12 cellular contexts compared by ENCODE assay signal in the genomic region with DNA sequence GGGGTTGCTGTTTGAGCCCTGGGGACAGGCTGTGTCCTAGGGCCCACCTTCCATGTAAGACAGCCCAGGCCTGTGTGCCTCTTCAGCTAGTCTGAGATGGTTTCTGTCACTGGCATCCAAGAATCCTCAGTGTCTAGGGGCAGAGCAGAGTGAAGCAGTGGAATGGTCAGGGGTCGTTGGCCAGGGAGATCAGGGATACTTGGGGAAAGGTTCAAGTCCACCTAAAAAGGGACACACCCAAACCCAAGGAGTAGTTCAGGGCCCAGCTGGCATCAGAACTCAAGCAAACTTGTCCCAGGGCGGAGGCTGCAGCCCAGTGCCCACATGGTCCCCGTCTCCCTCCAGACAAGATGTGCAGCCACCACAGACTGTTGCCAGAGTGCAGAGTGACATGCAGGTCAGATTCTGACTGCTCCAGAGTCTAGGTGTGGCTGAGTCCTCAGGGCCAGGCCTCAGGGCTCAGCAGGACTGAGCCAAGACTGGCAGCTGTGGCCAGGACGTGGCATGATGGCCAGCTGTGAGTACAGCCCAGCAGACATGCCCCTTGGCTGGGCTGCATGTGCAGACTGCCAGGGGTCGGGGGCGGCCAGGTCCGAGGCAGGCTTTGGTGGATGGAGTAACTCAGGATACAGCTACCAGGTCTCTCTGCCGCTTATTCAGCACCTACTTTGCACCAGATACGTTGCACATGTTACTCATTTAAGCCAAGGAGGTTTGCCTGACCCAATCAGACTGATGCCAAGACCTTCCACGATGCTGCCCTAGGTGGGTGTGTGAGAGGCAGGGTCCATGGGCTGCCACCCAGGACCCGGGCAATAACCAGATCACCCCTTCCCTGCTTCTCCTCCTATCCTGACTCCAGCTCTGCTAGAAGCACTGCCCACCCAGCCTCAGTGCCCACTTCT.
DNase-seq lines count a peak whose midpoint lies in the region; ATAC-seq and TF ChIP-seq lines count a peak whose summit lies in the region.
"Had no signal": no experiment of that assay in that cellular context is flagged by ENCODE, and none has a peak within 500 bp of the region (broad histone marks: within the 10 kb centered on the region; RNA-seq: fewer than 3 reads in every experiment).

No MANE protein-coding gene starts in this region.

- peak overlapping the region in 5 of 7 donors; percentile 36 to 66 (median 43) for H3K27ac Mint-ChIP-seq in CD4-positive, alpha-beta memory T cell
- peak overlapping the region; percentile 67 for H3K27ac Mint-ChIP-seq in activated T-helper 1 cell treated with anti-CD3 and anti-CD28 coated beads, Interleukin-12 subunit alpha, Interleukin-12 subunit beta, Interleukin-2, Interleukin-4 antibody, amounts not matched to agents 30 ng/mL and 10 ng/mL and 1 ng/mL, durations not matched to agents 14 hours and 24 hours and 36 hours

- H3K4me1 ChIP-seq in CD4-positive, alpha-beta memory T cell (ENCODE audit: insufficient read depth, low read length), result peaks cover 44% of the 10 kb centered on the region
- H3K4me1 ChIP-seq in gastrocnemius medialis, result peaks cover 37 to 44% of the 10 kb centered on the region in 2 donors
- peaks cover 11% of the 10 kb centered on the region for H3K4me1 ChIP-seq in effector memory CD4-positive, alpha-beta T cell (ENCODE audit: control insufficient read depth, insufficient read depth, low read length, poor library complexity, severe bottlenecking)
- H3K4me1 ChIP-seq: BE2C had no signal

- H3K4me3 ChIP-seq in CD4-positive, alpha-beta memory T cell (ENCODE audit: low read length in 2 of 2), result no peak overlapping the region
- no peak overlapping the region for H3K4me3 ChIP-seq in gastrocnemius medialis
- no peak overlapping the region for H3K4me3 ChIP-seq in effector memory CD4-positive, alpha-beta T cell (ENCODE audit: insufficient read depth, low read depth, low read length, poor library complexity, severe bottlenecking)

- intact Hi-C loops in CD4-positive, alpha-beta memory T cell (cut with micrococcal nuclease), result no loop called here
- intact Hi-C loops in activated T-helper 1 cell treated with anti-CD3 and anti-CD28 coated beads, Interleukin-12 subunit alpha, Interleukin-12 subunit beta, Interleukin-2, Interleukin-4 antibody, amounts not matched to agents 30 ng/mL and 10 ng/mL and 1 ng/mL, durations not matched to agents 14 hours and 24 hours and 36 hours (cut with micrococcal nuclease), result loop anchor here (5.0 kb wide), 1 partner anchor 368 kb away; no protein-coding TSS in a partner anchor
- intact Hi-C loops in left ventricle myocardium superior (cut with micrococcal nuclease), result no loop called here
- intact Hi-C loops in gastrocnemius medialis (cut with DNase I; ENCODE audit: low total_unique reads), result no loop called here

- ATAC-seq in left ventricle myocardium superior, result peak; percentile 25
- ATAC-seq in gastrocnemius medialis, result no peak

- H3K9me3 ChIP-seq in CD4-positive, alpha-beta memory T cell (ENCODE audit: control insufficient read depth in 1 of 2, low read length in 2 of 2), result no peaks in the 10 kb centered on the region
- H3K9me3 ChIP-seq in gastrocnemius medialis, result no peaks in the 10 kb centered on the region
- no peaks in the 10 kb centered on the region for H3K9me3 ChIP-seq in effector memory CD4-positive, alpha-beta T cell (ENCODE audit: control insufficient read depth, low read length)
- H3K9me3 ChIP-seq: BE2C had no signal

- H3K27me3 ChIP-seq in CD4-positive, alpha-beta memory T cell (ENCODE audit: insufficient read depth, low read length), result no peaks in the 10 kb centered on the region
- no peaks in the 10 kb centered on the region for H3K27me3 ChIP-seq in gastrocnemius medialis
- no peaks in the 10 kb centered on the region for H3K27me3 ChIP-seq in effector memory CD4-positive, alpha-beta T cell (replicated peaks; ENCODE audit: control insufficient read depth, insufficient read depth, low read length, poor library complexity, severe bottlenecking)
- H3K27me3 ChIP-seq: BE2C had no signal

- H3K36me3 Mint-ChIP-seq in CD4-positive, alpha-beta memory T cell, result no peaks in the 10 kb centered on the region
- peaks cover 6% of the 10 kb centered on the region for H3K36me3 Mint-ChIP-seq in activated T-helper 1 cell treated with anti-CD3 and anti-CD28 coated beads, Interleukin-12 subunit alpha, Interleukin-12 subunit beta, Interleukin-2, Interleukin-4 antibody, amounts not matched to agents 30 ng/mL and 10 ng/mL and 1 ng/mL, durations not matched to agents 14 hours and 24 hours and 36 hours (ENCODE audit: low read depth)

- no peak overlapping the region for H3K4me3 Mint-ChIP-seq in CD4-positive, alpha-beta memory T cell
- no peak overlapping the region for H3K4me3 Mint-ChIP-seq in activated T-helper 1 cell treated with anti-CD3 and anti-CD28 coated beads, Interleukin-12 subunit alpha, Interleukin-12 subunit beta, Interleukin-2, Interleukin-4 antibody, amounts not matched to agents 30 ng/mL and 10 ng/mL and 1 ng/mL, durations not matched to agents 14 hours and 24 hours and 36 hours

- H3K9me3 Mint-ChIP-seq in CD4-positive, alpha-beta memory T cell, result peaks cover 0 to 2% (median 0%) of the 10 kb centered on the region in 8 donors
- no peaks in the 10 kb centered on the region for H3K9me3 Mint-ChIP-seq in activated T-helper 1 cell treated with anti-CD3 and anti-CD28 coated beads, Interleukin-12 subunit alpha, Interleukin-12 subunit beta, Interleukin-2, Interleukin-4 antibody, amounts not matched to agents 30 ng/mL and 10 ng/mL and 1 ng/mL, durations not matched to agents 14 hours and 24 hours and 36 hours

- POLR2A ChIA-PET in CD4-positive, alpha-beta memory T cell (lab: Charles Lee; ENCODE audit: partially characterized antibody), result interaction anchor here (0.9 to 3.4 kb wide), 2 partner anchors 11 to 146 kb away, joined by 4 to 11 read pairs; no protein-coding TSS in a partner anchor

- no peak for TF ChIP-seq POLR2A in gastrocnemius medialis (IDR thresholded peaks at IDR 0.05)

- no peak for TF ChIP-seq CTCF in gastrocnemius medialis (IDR thresholded peaks at IDR 0.05 in 4 of 5, conservative IDR thresholded peaks at IDR 0.05 in 1 of 5)

- no peak overlapping the region for H3K27ac ChIP-seq in CD4-positive, alpha-beta memory T cell (ENCODE audit: low read depth, low read length)
- H3K27ac ChIP-seq in gastrocnemius medialis, result peak overlapping the region in 3 of 4 donors; percentile 68 to 81 (median 76)
- no peak overlapping the region for H3K27ac ChIP-seq in effector memory CD4-positive, alpha-beta T cell (ENCODE audit: insufficient read depth, low read length, poor library complexity, severe bottlenecking)

- no peaks in the 10 kb centered on the region for H3K27me3 Mint-ChIP-seq in CD4-positive, alpha-beta memory T cell
- no peaks in the 10 kb centered on the region for H3K27me3 Mint-ChIP-seq in activated T-helper 1 cell treated with anti-CD3 and anti-CD28 coated beads, Interleukin-12 subunit alpha, Interleukin-12 subunit beta, Interleukin-2, Interleukin-4 antibody, amounts not matched to agents 30 ng/mL and 10 ng/mL and 1 ng/mL, durations not matched to agents 14 hours and 24 hours and 36 hours (ENCODE audit: insufficient read depth)

- no peaks in the 10 kb centered on the region for H3K36me3 ChIP-seq in CD4-positive, alpha-beta memory T cell (ENCODE audit: insufficient read depth, low read length)
- H3K36me3 ChIP-seq in gastrocnemius medialis, result no peaks in the 10 kb centered on the region
- H3K36me3 ChIP-seq in effector memory CD4-positive, alpha-beta T cell (ENCODE audit: control insufficient read depth, insufficient read depth, low read length), result no peaks in the 10 kb centered on the region
- H3K36me3 ChIP-seq: BE2C had no signal

- no peak for DNase-seq in CD4-positive, alpha-beta memory T cell
- no peak for DNase-seq in activated T-helper 1 cell treated with anti-CD3 and anti-CD28 coated beads, Interleukin-12 subunit alpha, Interleukin-12 subunit beta, Interleukin-2, Interleukin-4 antibody, amounts not matched to agents 30 ng/mL and 10 ng/mL and 1 ng/mL, durations not matched to agents 14 hours and 24 hours and 36 hours (ENCODE audit: low spot score)
- DNase-seq in left ventricle myocardium superior, result no peak
- DNase-seq in gastrocnemius medialis, result peak in 1 of 2 donors; percentile 40
- DNase-seq in COLO668 (lab: John Stamatoyannopoulos, UW; ENCODE audit: unreplicated experiment), result no peak
- DNase-seq in effector memory CD4-positive, alpha-beta T cell, result no peak
- no peak for DNase-seq in NCI-H1092 treated with DMSO at 0.1 percent for 48 hours (lab: John Stamatoyannopoulos, UW)
- DNase-seq in GM03348 (ENCODE audit: low spot score), result no peak
- DNase-seq: BE2C; OCI-M1; stimulated activated CD4-positive, alpha-beta T cell treated with anti-CD3 and anti-CD28 coated beads, Interleukin-4, amount 100 ng/mL, for 24 hours; T-helper 2 cell had no signal

- peaks cover 21 to 57% (median 40%) of the 10 kb centered on the region in 4 donors for H3K4me1 Mint-ChIP-seq in CD4-positive, alpha-beta memory T cell
- H3K4me1 Mint-ChIP-seq in activated T-helper 1 cell treated with anti-CD3 and anti-CD28 coated beads, Interleukin-12 subunit alpha, Interleukin-12 subunit beta, Interleukin-2, Interleukin-4 antibody, amounts not matched to agents 30 ng/mL and 10 ng/mL and 1 ng/mL, durations not matched to agents 14 hours and 24 hours and 36 hours (ENCODE audit: low read depth), result peaks cover 84% of the 10 kb centered on the region

- in situ Hi-C loops in gastrocnemius medialis (cut with MboI; ENCODE audit: low sequenced_read_pairs in 4 of 4), result no loop called here

- CTCF ChIA-PET in CD4-positive, alpha-beta memory T cell (lab: Charles Lee; ENCODE audit: partially characterized antibody), result interaction anchor here (1.0 kb wide), 1 partner anchor 109 kb away, joined by 3 read pairs; no protein-coding TSS in a partner anchor

Comparison
In these comparisons a context has a peak if more than half of its experiments do, and no peak if none do; other contexts are left out.
1. H3K27ac ChIP-seq: peak in gastrocnemius medialis (3 of 4); none in CD4-positive, alpha-beta memory T cell (single experiment) and effector memory CD4-positive, alpha-beta T cell (single experiment).